30 cellular contexts compared by ENCODE assay signal in genomic region chr9:109132473-109133095, GRCh38. TPM values are rescaled to one million over a fixed set of nuclear protein-coding genes. Genes with fewer than 3 reads are reported as not detected.
DNase-seq lines count a peak whose midpoint lies in the region; ATAC-seq, FAIRE-seq and TF ChIP-seq lines count a peak whose summit lies in the region.
"Had no signal": no experiment of that assay in that cellular context is flagged by ENCODE, and none has a peak within 500 bp of the region (broad histone marks: within the 10 kb centered on the region; RNA-seq: fewer than 3 reads in every experiment).

No MANE protein-coding gene starts in this region.

- FAIRE-seq in H54 (lab: Jason Lieb, UNC) (peak; percentile 43), H1 (lab: Jason Lieb, UNC) (peak; percentile 57)
- FAIRE-seq: colon, G401.6, islet of Langerhans had no signal

- H4K20me1 ChIP-seq in H1 (replicated peaks in 1 of 2; ENCODE audit: control insufficient read depth in 1 of 2, insufficient read depth in 2 of 2, low read length in 2 of 2) = no peaks in the 10 kb centered on the region

- H2BK12ac ChIP-seq in H1 (ENCODE audit: low read depth, low read length) = no peak overlapping the region

- no peak for TF ChIP-seq EP300 in H1 (IDR thresholded peaks at IDR 0.05; ENCODE audit: borderline replicate concordance in 1 of 2, low read depth in 2 of 2, low read length in 2 of 2)

- no peak overlapping the region for H4K91ac ChIP-seq in H1 (replicated peaks; ENCODE audit: insufficient read length, low read length)

- H2AK5ac ChIP-seq in H1 (ENCODE audit: low read depth, low read length) = no peak overlapping the region

- no peak overlapping the region for H2BK120ac ChIP-seq in H1 (replicated peaks; ENCODE audit: low read depth, low read length)

- no peak overlapping the region for H4K8ac ChIP-seq in H1 (ENCODE audit: extremely low read depth, insufficient read depth, low read length)

- H3K4me2 ChIP-seq in H1 (ENCODE audit: insufficient read depth in 1 of 2, low read depth in 2 of 2, low read length in 2 of 2) = no peak overlapping the region

- ATAC-seq in HG03354 (IDR thresholded peaks at IDR 0.05; ENCODE audit: poor library complexity, severe bottlenecking, unreplicated experiment) = no peak
- ATAC-seq: effector memory CD8-positive, alpha-beta T cell; gastrocnemius medialis had no signal

- H3K9me3 ChIP-seq in H1 (ENCODE audit: insufficient read depth in 2 of 2, low read depth in 1 of 2, low read length in 1 of 2) = no peaks in the 10 kb centered on the region
- H3K9me3 ChIP-seq: Caco-2, gastrocnemius medialis, tibial nerve had no signal

- no peaks in the 10 kb centered on the region for H3K23me2 ChIP-seq in H1 (ENCODE audit: low read depth, low read length)

- H3K27me3 ChIP-seq in H1 (replicated peaks in 1 of 4; ENCODE audit: control insufficient read depth in 3 of 4, extremely low read depth in 1 of 4, insufficient read depth in 3 of 4, low read length in 3 of 4) = no peaks in the 10 kb centered on the region
- H3K27me3 ChIP-seq: gastrocnemius medialis, tibial nerve had no signal

- TF ChIP-seq RAD21 in H1 (IDR thresholded peaks at IDR 0.05 in 1 of 2, conservative IDR thresholded peaks at IDR 0.05 in 1 of 2; ENCODE audit: low read depth in 2 of 2, low read length in 2 of 2) = peak; percentile 15; a peak in 1 of 4 replicates

- H3K4me3 ChIP-seq in NB4 (ENCODE audit: low read depth, low read length) (no peak overlapping the region), H1 (ENCODE audit: extremely low read depth in 1 of 4, insufficient read depth in 2 of 4, low read depth in 3 of 4, low read length in 4 of 4) (no peak overlapping the region)
- H3K4me3 ChIP-seq: gastrocnemius medialis, tibial nerve had no signal

- no peak overlapping the region for H3K4ac ChIP-seq in H1 (replicated peaks; ENCODE audit: insufficient read length, low read depth, low read length)

- no peak overlapping the region for H2AFZ ChIP-seq in H1 (ENCODE audit: low read length)
- H2AFZ ChIP-seq: parathyroid adenoma had no signal

- no peaks in the 10 kb centered on the region for H3K4me1 ChIP-seq in H1 (replicated peaks in 1 of 4; ENCODE audit: control insufficient read depth in 3 of 4, insufficient read depth in 4 of 4, low read length in 3 of 4)
- H3K4me1 ChIP-seq: gastrocnemius medialis, parathyroid adenoma had no signal

- H3K27ac ChIP-seq in H1 (ENCODE audit: low read depth, low read length) = no peak overlapping the region
- H3K27ac ChIP-seq: C4-2B, gastrocnemius medialis, parathyroid adenoma, RWPE1, tibial nerve had no signal

- H3K36me3 ChIP-seq in H1 (ENCODE audit: control insufficient read depth in 2 of 4, insufficient read depth in 4 of 4, low read length in 3 of 4) = no peaks in the 10 kb centered on the region
- H3K36me3 ChIP-seq: gastrocnemius medialis, tibial nerve had no signal

- H3K14ac ChIP-seq in H1 (ENCODE audit: insufficient read length) = no peak overlapping the region

- H3K79me2 ChIP-seq in H1 (ENCODE audit: control insufficient read depth in 1 of 2, insufficient read depth in 2 of 2, low read length in 2 of 2) = no peaks in the 10 kb centered on the region
- H3K79me2 ChIP-seq: parathyroid adenoma had no signal

- no peak overlapping the region for H3K9ac ChIP-seq in H1 (replicated peaks in 1 of 4; ENCODE audit: extremely low read depth in 1 of 4, low read depth in 3 of 4, low read length in 3 of 4)
- H3K9ac ChIP-seq: parathyroid adenoma had no signal

- TF ChIP-seq POLR2A in H54 (IDR thresholded peaks at IDR 0.05; ENCODE audit: low read depth, low read length) = no peak
- TF ChIP-seq POLR2A in NB4 (IDR thresholded peaks at IDR 0.05; ENCODE audit: extremely low read depth, insufficient read length) = no peak
- TF ChIP-seq POLR2A in H1 (IDR thresholded peaks at IDR 0.05; ENCODE audit: control extremely low read depth in 1 of 2, low read depth in 2 of 2, low read length in 2 of 2) = no peak

- CTCF ChIA-PET in H1 (lab: Charles Lee; ENCODE audit: partially characterized antibody) = interaction anchor here (1.4 kb wide), 1 partner anchor 35 kb away, joined by 3 read pairs; no protein-coding TSS in a partner anchor

- no peak overlapping the region for H2BK20ac ChIP-seq in H1 (ENCODE audit: low read length)

- no peak overlapping the region for H2BK15ac ChIP-seq in H1 (ENCODE audit: low read length)

- no peak overlapping the region for H4K5ac ChIP-seq in H1 (ENCODE audit: insufficient read length, low read depth, low read length)

- no peaks in the 10 kb centered on the region for H3K79me1 ChIP-seq in H1 (ENCODE audit: low read depth, low read length)

- H3K56ac ChIP-seq in H1 (replicated peaks; ENCODE audit: insufficient read length, low read depth, low read length) = no peak overlapping the region

- TF ChIP-seq CTCF in NB4 (IDR thresholded peaks at IDR 0.05; ENCODE audit: low read depth, low read length) (peak; percentile 14), H1 (IDR thresholded peaks at IDR 0.05; ENCODE audit: control extremely low read depth in 1 of 3, insufficient read depth in 1 of 3, low read depth in 1 of 3, low read length in 3 of 3) (peak in 1 of 3 experiments; percentile 9; a peak in 1 of 4 replicates)

- H2BK5ac ChIP-seq in H1 (ENCODE audit: low read depth, low read length) = no peak overlapping the region

- DNase-seq in H54 (ENCODE audit: insufficient read length, low spot score) (no peak), NB4 (ENCODE audit: low read depth) (peak; percentile 56), H1 (ENCODE audit: low read depth in 1 of 2, low spot score in 2 of 2) (no peak), lung microvascular endothelial cell (ENCODE audit: low read depth in 2 of 2) (peak; percentile 65 to 74), cerebellar nuclear complex (lab: John Stamatoyannopoulos, UW) (no peak)
- no peak for DNase-seq in activated T-cell treated with anti-CD3 and anti-CD28 coated beads, Interleukin-2, amount 50 U/mL, for 1 hour
- DNase-seq: activated B cell treated with CpG ODN at 0.5 μM for 24 hours; activated CD4-positive, alpha-beta T cell treated with anti-CD3 and anti-CD28 coated beads, Interleukin-2, amount 50 U/mL, for 48 hours; activated naive CD4-positive, alpha-beta T cell treated with anti-CD3 and anti-CD28 coated beads, Interleukin-2, amount 10 ng/mL, durations not matched to agents 7 days and 5 days; amniotic stem cell; Caco-2; effector memory CD8-positive, alpha-beta T cell; gastrocnemius medialis; H7; IMR-90; mammary epithelial cell; NCI-H1417; NCI-H2081 treated with DMSO at 0.1 percent for 48 hours; NCI-H226; NCI-H69; T-helper 2 cell had no signal

- WGBS in H1 (ENCODE audit: extremely low coverage in 1 of 2, insufficient coverage in 1 of 2, insufficient read length in 1 of 2, insufficient replicate concordance in 2 of 2, low coverage in 1 of 2, low lambda C conversion rate in 2 of 2, missing lambda C conversion rate in 1 of 2), 2 experiments = 85% methylated on average over 2 of the region's 2 CpGs; no CpG with 5 or more reads in 1 of the 2 experiments

- POLR2A ChIA-PET in H1 (lab: Charles Lee; ENCODE audit: partially characterized antibody) = interaction anchor here (1.1 kb wide), 1 partner anchor 14 kb away, joined by 3 read pairs; no protein-coding TSS in a partner anchor

- no peak overlapping the region for H3K18ac ChIP-seq in H1 (ENCODE audit: extremely low read depth, low read length)

- no peak overlapping the region for H3K23ac ChIP-seq in H1 (ENCODE audit: insufficient read length)

TF ChIP-seq in H1, 55 proteins besides CTCF, POLR2A, EP300 and RAD21 (continues in another document):
- TF ChIP-seq HDAC2 (IDR thresholded peaks at IDR 0.05; ENCODE audit: borderline replicate concordance in 1 of 2, low read depth in 2 of 2, low read length in 2 of 2) = no peak
- TF ChIP-seq SUZ12 (IDR thresholded peaks at IDR 0.05; ENCODE audit: low read length) = no peak
- TF ChIP-seq EZH2 (IDR thresholded peaks at IDR 0.05; ENCODE audit: low read depth, low read length, severe bottlenecking) = no peak
- TF ChIP-seq KDM4A (IDR thresholded peaks at IDR 0.05; ENCODE audit: low read depth, low read length, severe bottlenecking) = no peak
- TF ChIP-seq KDM5A (IDR thresholded peaks at IDR 0.05; ENCODE audit: low read length) = no peak
- TF ChIP-seq USF2 (IDR thresholded peaks at IDR 0.05; ENCODE audit: low read length) = no peak
- no peak for TF ChIP-seq SP4 (IDR thresholded peaks at IDR 0.05; ENCODE audit: low read length)
- TF ChIP-seq NRF1 (IDR thresholded peaks at IDR 0.05; ENCODE audit: low read depth, low read length) = no peak
- TF ChIP-seq BRCA1 (IDR thresholded peaks at IDR 0.05; ENCODE audit: low read depth, low read length) = no peak

RNA-seq across cellular contexts. Expression of gene TMEM245, which starts 12.8 kb away (rescaled TPM):
- total RNA-seq in H1 (2021; fragmentation: NEBNext Ultra II Directional; extraction: Animal tissue kit (Norgen Biotek cat#: 25700)) = 42.1 and 44.3 TPM in 2 replicates
- 40.3 and 45.8 TPM in 2 replicates for polyA plus RNA-seq in H1 (2011; rRNA removed)
- polyA plus RNA-seq in H1 (2011; cell fraction: cytosol; rRNA removed) = 33.8 TPM
- 32.6 TPM for polyA plus RNA-seq in H1 (2011; cell fraction: nucleus; rRNA removed)
- polyA plus RNA-seq in H1 (2012, experiment 1 of 2) = 22.3 to 28.6 TPM (median 27.8 TPM) in 4 replicates
- 6.1 TPM for polyA plus RNA-seq in H1 (2012, experiment 2 of 2)
- 53.5 TPM for polyA plus RNA-seq in H1 (2013, experiment 1 of 2)
- 55.3 TPM for polyA plus RNA-seq in H1 (2013, experiment 2 of 2)
- 127 and 148 TPM in 2 replicates for polyA minus RNA-seq in H1 (2011; rRNA and poly(A)+ RNA removed)
- polyA minus RNA-seq in H1 (2011; cell fraction: cytosol; rRNA and poly(A)+ RNA removed) = 42.5 TPM
- 80.1 TPM for polyA minus RNA-seq in H1 (2011; cell fraction: nucleus; rRNA and poly(A)+ RNA removed)
- total RNA-seq in lung microvascular endothelial cell = 50.1 and 57.7 TPM in 2 replicates

RNA-seq across cellular contexts. Expression of gene FRRS1L, which starts 34.5 kb away (rescaled TPM):
- total RNA-seq in H1 (2021; fragmentation: NEBNext Ultra II Directional; extraction: Animal tissue kit (Norgen Biotek cat#: 25700)) = 2.1 and 2.2 TPM in 2 replicates
- polyA plus RNA-seq in H1 (2011; rRNA removed) = 0.66 and 1.0 TPM in 2 replicates
- polyA plus RNA-seq in H1 (2011; cell fraction: cytosol; rRNA removed) = 0.62 TPM
- 0.63 TPM for polyA plus RNA-seq in H1 (2011; cell fraction: nucleus; rRNA removed)
- polyA plus RNA-seq in H1 (2012, experiment 1 of 2) = 0.64 to 1.2 TPM (median 1.1 TPM) in 4 replicates
- polyA plus RNA-seq in H1 (2012, experiment 2 of 2) = 1.0 TPM
- 0.53 TPM for polyA plus RNA-seq in H1 (2013, experiment 1 of 2)
- polyA plus RNA-seq in H1 (2013, experiment 2 of 2) = 0.55 TPM
- polyA minus RNA-seq in H1 (2011; rRNA and poly(A)+ RNA removed) = 0.85 and 3.1 TPM in 2 replicates
- 0.59 TPM for polyA minus RNA-seq in H1 (2011; cell fraction: cytosol; rRNA and poly(A)+ RNA removed)
- polyA minus RNA-seq in H1 (2011; cell fraction: nucleus; rRNA and poly(A)+ RNA removed) = 1.6 TPM
- total RNA-seq in lung microvascular endothelial cell = under 0.01 TPM in 1 of 2 replicates, not detected in the other
- total RNA-seq: activated B cell treated with CpG ODN at 0.5 μM for 24 hours; activated T-helper 1 cell treated with anti-CD3 and anti-CD28 coated beads, Interleukin-12 subunit alpha, Interleukin-12 subunit beta, Interleukin-2, Interleukin-4 antibody, amounts not matched to agents 30 ng/mL and 10 ng/mL and 1 ng/mL, durations not matched to agents 14 hours and 24 hours and 36 hours; Caco-2 had no signal

Comparison
In these comparisons a context has a peak if more than half of its experiments do, and no peak if none do; other contexts are left out.
1. DNase-seq: peak in NB4 (single experiment) and lung microvascular endothelial cell (2 of 2); none in H54 (single experiment), H1 (0 of 2), activated T-cell treated with anti-CD3 and anti-CD28 coated beads, Interleukin-2, amount 50 U/mL, for 1 hour (single experiment) and cerebellar nuclear complex (0 of 2).